In the genomic region with DNA sequence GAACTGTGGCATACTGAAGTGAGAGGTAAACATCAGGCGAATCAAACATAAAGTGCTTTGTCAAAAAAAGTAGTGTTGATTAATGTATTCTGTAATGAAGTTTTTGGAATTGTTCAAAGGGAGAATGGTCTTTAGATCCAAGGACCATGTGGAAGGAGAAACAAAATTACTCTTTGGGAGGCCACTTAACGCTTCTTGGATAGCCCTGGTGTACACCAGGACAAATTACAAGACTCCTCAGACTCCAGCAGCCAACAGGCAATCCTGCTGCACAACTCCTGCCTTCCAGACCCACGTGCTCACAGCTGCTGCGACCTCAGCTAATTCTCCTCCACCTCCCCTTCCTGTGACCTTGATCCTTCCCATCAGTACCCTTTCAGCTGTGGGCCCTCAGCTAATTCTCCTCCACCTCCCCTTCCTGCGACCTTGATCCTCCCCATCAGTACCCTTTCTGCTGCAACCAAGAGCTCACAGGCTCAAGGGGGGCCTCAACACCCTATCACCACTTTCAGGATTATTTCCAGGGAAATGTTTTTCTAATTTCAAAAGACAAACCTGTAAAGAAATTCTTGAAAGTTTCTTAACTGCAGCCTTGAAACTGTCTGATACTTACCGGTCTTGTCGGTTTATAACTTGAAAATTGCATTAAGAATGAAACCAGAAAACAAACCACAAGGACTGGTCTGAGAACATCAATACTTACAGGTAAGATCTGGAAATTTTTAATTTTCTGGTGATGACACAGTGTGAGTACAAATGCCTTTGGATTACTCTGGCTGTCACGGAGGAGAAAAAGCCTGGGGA, we compare ENCODE assay signal across 10 cellular contexts. TPM values are rescaled to one million over a fixed set of nuclear protein-coding genes. Genes with fewer than 3 reads are reported as not detected.
DNase-seq lines count a peak whose midpoint lies in the region; ATAC-seq lines count a peak whose summit lies in the region.
"Had no signal": no experiment of that assay in that cellular context is flagged by ENCODE, and none has a peak within 500 bp of the region (broad histone marks: within the 10 kb centered on the region; RNA-seq: fewer than 3 reads in every experiment).

No MANE protein-coding gene starts in this region.

- no peaks in the 10 kb centered on the region for H3K9me3 Mint-ChIP-seq in effector memory CD8-positive, alpha-beta T cell

- H3K36me3 Mint-ChIP-seq in effector memory CD8-positive, alpha-beta T cell (ENCODE audit: insufficient read depth) = peaks cover 2% of the 10 kb centered on the region

- DNase-seq in effector memory CD8-positive, alpha-beta T cell = no peak
- DNase-seq in aorta = no peak
- no peak for DNase-seq in NCI-H2227 (lab: John Stamatoyannopoulos, UW; ENCODE audit: unreplicated experiment)
- DNase-seq in C1 segment of cervical spinal cord (lab: John Stamatoyannopoulos, UW) = no peak
- DNase-seq: heart left ventricle, stomach, T-helper 17 cell had no signal

- no peaks in the 10 kb centered on the region for H3K4me1 ChIP-seq in aorta (ENCODE audit: control insufficient read depth in 1 of 2, insufficient read depth in 2 of 2, low read length in 2 of 2)
- H3K4me1 ChIP-seq: heart left ventricle, stomach had no signal

- H3K4me3 Mint-ChIP-seq in effector memory CD8-positive, alpha-beta T cell = no peak overlapping the region
- H3K4me3 Mint-ChIP-seq: T-helper 17 cell had no signal

- 79 to 81% methylated on average over 8 of the region's 8 CpGs for WGBS in aorta, 2 donors

- peak; percentile 75 for ATAC-seq in GM18868 (IDR thresholded peaks at IDR 0.05; ENCODE audit: unreplicated experiment)
- peak; percentile 73 for ATAC-seq in GM21526 (IDR thresholded peaks at IDR 0.05; ENCODE audit: low FRiP score, unreplicated experiment)
- peak; percentile 45 for ATAC-seq in HG03354 (IDR thresholded peaks at IDR 0.05; ENCODE audit: poor library complexity, severe bottlenecking, unreplicated experiment)
- ATAC-seq in effector memory CD8-positive, alpha-beta T cell (replicated peaks) = no peak
- no peak for ATAC-seq in aorta (ENCODE audit: low FRiP score)

- H3K27ac ChIP-seq in aorta (ENCODE audit: low read depth in 1 of 2, low read length in 2 of 2) = no peak overlapping the region
- H3K27ac ChIP-seq: heart left ventricle, stomach had no signal

- H3K4me3 ChIP-seq in aorta (ENCODE audit: low read length in 2 of 2) = no peak overlapping the region
- H3K4me3 ChIP-seq: heart left ventricle, stomach had no signal

- peaks cover 12 to 21% of the 10 kb centered on the region in 2 donors for H3K4me1 Mint-ChIP-seq in effector memory CD8-positive, alpha-beta T cell (ENCODE audit: low read depth in 2 of 2)

- no peaks in the 10 kb centered on the region for H3K27me3 ChIP-seq in aorta (ENCODE audit: control insufficient read depth in 1 of 2, insufficient read depth in 2 of 2, low read length in 1 of 2)
- H3K27me3 ChIP-seq: heart left ventricle, stomach had no signal

- peak overlapping the region; percentile 1 to 65 for H3K27ac Mint-ChIP-seq in effector memory CD8-positive, alpha-beta T cell
- H3K27ac Mint-ChIP-seq: T-helper 17 cell had no signal

- H3K9me3 ChIP-seq in aorta (ENCODE audit: control insufficient read depth, low read length) = no peaks in the 10 kb centered on the region
- H3K9me3 ChIP-seq: heart left ventricle, stomach had no signal

- peaks cover 0 to 2% of the 10 kb centered on the region in 2 donors for H3K36me3 ChIP-seq in aorta (ENCODE audit: control insufficient read depth in 1 of 2, insufficient read depth in 2 of 2, low read length in 1 of 2)

- H3K27me3 Mint-ChIP-seq in effector memory CD8-positive, alpha-beta T cell = peaks cover 30 to 59% of the 10 kb centered on the region in 2 donors

- intact Hi-C loops in aorta (cut with DNase I) = loop anchor here in 1 of 2 donors (10.0 kb wide), 2 partner anchors 130 to 470 kb away; no protein-coding TSS in a partner anchor

RNA-seq across cellular contexts. Expression of a gene that starts 29.7 kb away (rescaled TPM):
- not detected for total RNA-seq in aorta
- 10 to 100 TPM in 1 of 2 donors, not detected in 1; 49.6 TPM for polyA plus RNA-seq in aorta
- total RNA-seq: heart left ventricle, T-helper 17 cell had no signal

Comparison
In these comparisons a context has a peak if more than half of its experiments do, and no peak if none do; other contexts are left out.
1. ATAC-seq: peak in GM18868 (single experiment), GM21526 (single experiment) and HG03354 (single experiment); none in effector memory CD8-positive, alpha-beta T cell (single experiment) and aorta (single experiment).